15 cellular contexts compared by ENCODE assay signal in the genomic region with DNA sequence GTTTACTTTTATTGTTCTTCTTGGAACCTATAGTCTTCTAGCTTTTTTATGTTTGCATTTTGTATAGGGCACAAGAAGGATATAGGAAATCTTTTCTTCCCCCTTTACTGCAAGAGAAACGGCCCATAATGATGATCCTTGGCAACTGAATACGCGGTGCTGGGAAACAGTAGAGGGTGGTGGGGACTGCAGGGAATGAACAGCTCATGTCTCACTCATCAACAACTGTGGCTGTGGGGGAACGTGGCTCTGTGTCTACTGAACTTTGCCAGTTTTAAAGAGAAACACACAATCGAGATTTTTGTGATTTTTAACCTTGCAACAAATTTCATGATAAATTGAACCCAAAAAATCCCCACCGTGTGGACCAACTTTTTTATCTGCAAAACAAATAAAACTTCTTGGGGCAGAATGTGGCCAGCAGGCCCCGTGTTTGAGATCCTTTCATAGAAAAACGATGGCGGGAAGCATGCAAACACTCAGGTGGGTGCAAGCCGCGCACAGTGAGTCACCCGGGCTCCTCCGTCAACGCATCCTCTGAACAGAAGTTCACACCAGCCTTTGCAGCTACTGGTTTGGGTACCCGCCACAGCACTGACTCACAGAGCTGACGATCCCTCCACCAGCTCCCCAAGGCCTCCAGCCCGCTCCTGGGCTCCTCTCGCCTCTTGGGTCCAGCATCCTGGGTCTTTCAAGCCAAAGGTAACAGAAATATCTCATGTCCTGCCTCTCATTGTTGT.
A peak's percentile ranks its signal among the peaks of the same experiment; 100 is the strongest.
DNase-seq lines count a peak whose midpoint lies in the region; ATAC-seq and TF ChIP-seq lines count a peak whose summit lies in the region.
"Had no signal": no experiment of that assay in that cellular context is flagged by ENCODE, and none has a peak within 500 bp of the region (broad histone marks: within the 10 kb centered on the region; RNA-seq: fewer than 3 reads in every experiment).

No MANE protein-coding gene starts in this region.

- CTCF ChIA-PET in PC-3 (lab: Charles Lee): no interaction called here

- H3K4me1 ChIP-seq in PC-3 (ENCODE audit: insufficient read depth, low read length) (peaks cover 32% of the 10 kb centered on the region), stomach (peaks cover 0 to 6% (median 3%) of the 10 kb centered on the region in 4 donors), left ventricle myocardium inferior (no peaks in the 10 kb centered on the region)

- no peak overlapping the region for H3K4me3 Mint-ChIP-seq in natural killer cell treated with Interleukin-12 subunit alpha and Interleukin-12 subunit beta and Interleukin-15 and Interleukin-18, amount 100 ng/mL, for 72 hours
- H3K4me3 Mint-ChIP-seq: dendritic cell treated with granulocyte-macrophage colony-stimulating factor and Interleukin-4, amounts not matched to agents 40 ng/mL and 50 ng/mL, for 4 days had no signal

- H3K4me1 Mint-ChIP-seq in natural killer cell treated with Interleukin-12 subunit alpha and Interleukin-12 subunit beta and Interleukin-15 and Interleukin-18, amount 100 ng/mL, for 72 hours (ENCODE audit: low read depth in 2 of 2): no peaks in the 10 kb centered on the region

- no peaks in the 10 kb centered on the region for H4K20me1 ChIP-seq in PC-3 (ENCODE audit: low read length)
- H4K20me1 ChIP-seq: BLaER1 treated with 17β-estradiol and CSF1 and Interleukin-3, amounts not matched to agents 10 nM and 100 nM had no signal

- no peaks in the 10 kb centered on the region for H3K27me3 ChIP-seq in PC-3 (ENCODE audit: low read length)
- H3K27me3 ChIP-seq in stomach: no peaks in the 10 kb centered on the region
- H3K27me3 ChIP-seq in left ventricle myocardium inferior (ENCODE audit: low read depth): no peaks in the 10 kb centered on the region
- H3K27me3 ChIP-seq: BLaER1 treated with 17β-estradiol and CSF1 and Interleukin-3, amounts not matched to agents 10 nM and 100 nM had no signal

- peak overlapping the region; percentile 73 for H3K4me2 ChIP-seq in PC-3 (ENCODE audit: low read length)

- intact Hi-C loops in PC-3 (cut with micrococcal nuclease) (no loop called here), posterior cingulate gyrus (cut with DNase I) (no loop called here), stomach (cut with DNase I; ENCODE audit: low total_unique reads) (no loop called here), left ventricle myocardium inferior (cut with micrococcal nuclease) (no loop called here)

- POLR2A ChIA-PET in PC-3 (lab: Charles Lee; ENCODE audit: unreplicated experiment): interaction anchor here (0.7 kb wide), 1 partner anchor 10 kb away, joined by 3 read pairs; no protein-coding TSS in a partner anchor

- 61 to 75% (median 69%) methylated on average over 16 to 18 of the region's 18 CpGs for WGBS in stomach, 5 donors

- H3K9ac ChIP-seq in PC-3 (ENCODE audit: low read length): peak overlapping the region; percentile 45
- H3K9ac ChIP-seq: BLaER1 treated with 17β-estradiol and CSF1 and Interleukin-3, amounts not matched to agents 10 nM and 100 nM had no signal

- H3K4me3 ChIP-seq in PC-3 (ENCODE audit: low read length) (peak overlapping the region; percentile 32; the same call in 1 of the 2 replicates), choroid plexus epithelial cell (ENCODE audit: low read depth, low read length) (no peak overlapping the region), stomach (no peak overlapping the region), left ventricle myocardium inferior (no peak overlapping the region)
- H3K4me3 ChIP-seq: BLaER1 treated with 17β-estradiol and CSF1 and Interleukin-3, amounts not matched to agents 10 nM and 100 nM; mucosa of descending colon had no signal

- no peak for TF ChIP-seq POLR2A in stomach (IDR thresholded peaks at IDR 0.05)

- no peaks in the 10 kb centered on the region for H3K9me3 Mint-ChIP-seq in natural killer cell treated with Interleukin-12 subunit alpha and Interleukin-12 subunit beta and Interleukin-15 and Interleukin-18, amount 100 ng/mL, for 72 hours
- H3K9me3 Mint-ChIP-seq: dendritic cell treated with granulocyte-macrophage colony-stimulating factor and Interleukin-4, amounts not matched to agents 40 ng/mL and 50 ng/mL, for 4 days had no signal

- H3K27me3 Mint-ChIP-seq in natural killer cell treated with Interleukin-12 subunit alpha and Interleukin-12 subunit beta and Interleukin-15 and Interleukin-18, amount 100 ng/mL, for 72 hours: peaks cover under 1 to 7% of the 10 kb centered on the region in 2 donors
- H3K27me3 Mint-ChIP-seq: dendritic cell treated with granulocyte-macrophage colony-stimulating factor and Interleukin-4, amounts not matched to agents 40 ng/mL and 50 ng/mL, for 4 days had no signal

- no TSS peak for BruUV-seq in PC-3 (replicated peaks; lab: Mats Ljungman, UMichigan)

- H3K27ac ChIP-seq in PC-3 (ENCODE audit: low read length) (peak overlapping the region; percentile 87), stomach (no peak overlapping the region), left ventricle myocardium inferior (replicated peaks) (no peak overlapping the region)
- H3K27ac ChIP-seq: BLaER1 treated with 17β-estradiol and CSF1 and Interleukin-3, amounts not matched to agents 10 nM and 100 nM had no signal

- H3K36me3 Mint-ChIP-seq in natural killer cell treated with Interleukin-12 subunit alpha and Interleukin-12 subunit beta and Interleukin-15 and Interleukin-18, amount 100 ng/mL, for 72 hours: no peaks in the 10 kb centered on the region

- peaks cover 6% of the 10 kb centered on the region for H3F3A ChIP-seq in PC-3 (ENCODE audit: low read length, unreplicated experiment)

- peak overlapping the region; percentile 66 for H2AFZ ChIP-seq in PC-3 (ENCODE audit: low read length)

- TF ChIP-seq CTCF in PC-3 (conservative IDR thresholded peaks at IDR 0.05; ENCODE audit: low read depth, low read length): no peak
- TF ChIP-seq CTCF in choroid plexus epithelial cell (conservative IDR thresholded peaks at IDR 0.05; ENCODE audit: low read depth, low read length): no peak
- no peak for TF ChIP-seq CTCF in stomach (IDR thresholded peaks at IDR 0.05)
- no peak for TF ChIP-seq CTCF in left ventricle myocardium inferior (IDR thresholded peaks at IDR 0.05; ENCODE audit: borderline replicate concordance)

- H3K79me2 ChIP-seq in PC-3 (ENCODE audit: low read length): no peaks in the 10 kb centered on the region

- H3K36me3 ChIP-seq in PC-3 (ENCODE audit: low read depth, low read length) (no peaks in the 10 kb centered on the region), stomach (no peaks in the 10 kb centered on the region), left ventricle myocardium inferior (no peaks in the 10 kb centered on the region)
- H3K36me3 ChIP-seq: BLaER1 treated with 17β-estradiol and CSF1 and Interleukin-3, amounts not matched to agents 10 nM and 100 nM had no signal

- peak; percentile 87 for ATAC-seq in PC-3
- no peak for ATAC-seq in natural killer cell treated with Interleukin-12 subunit alpha and Interleukin-12 subunit beta and Interleukin-15 and Interleukin-18, amount 100 ng/mL, for 72 hours
- ATAC-seq: mucosa of descending colon had no signal

- no peak for TF ChIP-seq EP300 in stomach (IDR thresholded peaks at IDR 0.05)

- no peak overlapping the region for H3K27ac Mint-ChIP-seq in natural killer cell treated with Interleukin-12 subunit alpha and Interleukin-12 subunit beta and Interleukin-15 and Interleukin-18, amount 100 ng/mL, for 72 hours
- H3K27ac Mint-ChIP-seq: dendritic cell treated with granulocyte-macrophage colony-stimulating factor and Interleukin-4, amounts not matched to agents 40 ng/mL and 50 ng/mL, for 4 days had no signal

- peak; percentile 57 for DNase-seq in Ammon's horn (ENCODE audit: low spot score)
- DNase-seq in PC-3: peak; percentile 89
- peak; percentile 88 for DNase-seq in choroid plexus epithelial cell (ENCODE audit: low read depth)
- DNase-seq in posterior cingulate gyrus: peak in 8 of 10 donors; percentile 17 to 86 (median 34)
- no peak for DNase-seq in stomach
- no peak for DNase-seq in HPDE6-E6E7 (ENCODE audit: extremely low spot score)
- no peak for DNase-seq in left ventricle myocardium inferior
- no peak for DNase-seq in natural killer cell treated with Interleukin-12 subunit alpha and Interleukin-12 subunit beta and Interleukin-15 and Interleukin-18, amount 100 ng/mL, for 72 hours (ENCODE audit: low spot score)
- DNase-seq: erythroblast; hippocampal formation; mucosa of descending colon; NCI-H2029 treated with DMSO at 0.1 percent for 48 hours; stimulated activated CD4-positive, alpha-beta T cell treated with anti-CD3 and anti-CD28 coated beads, Interleukin-15, amount 100 ng/mL, for 24 hours had no signal

- no peaks in the 10 kb centered on the region for H3K9me2 ChIP-seq in PC-3 (replicated peaks; ENCODE audit: low read length)

- H3K9me3 ChIP-seq in PC-3 (ENCODE audit: low read length) (no peaks in the 10 kb centered on the region), stomach (no peaks in the 10 kb centered on the region), left ventricle myocardium inferior (replicated peaks) (no peaks in the 10 kb centered on the region)
- H3K9me3 ChIP-seq: mucosa of descending colon had no signal

Comparison
In these comparisons a context has a peak if more than half of its experiments do, and no peak if none do; other contexts are left out.
1. DNase-seq: peak in Ammon's horn (single experiment), PC-3 (single experiment), choroid plexus epithelial cell (single experiment) and posterior cingulate gyrus (8 of 10); none in stomach (single experiment), HPDE6-E6E7 (single experiment), left ventricle myocardium inferior (single experiment) and natural killer cell treated with Interleukin-12 subunit alpha and Interleukin-12 subunit beta and Interleukin-15 and Interleukin-18, amount 100 ng/mL, for 72 hours (single experiment).